9 cellular contexts compared by ENCODE assay signal in genomic region chr11:8329336-8329735, GRCh38.
DNase-seq lines count a peak whose midpoint lies in the region; ATAC-seq and TF ChIP-seq lines count a peak whose summit lies in the region.
"Had no signal": no experiment of that assay in that cellular context is flagged by ENCODE, and none has a peak within 500 bp of the region (broad histone marks: within the 10 kb centered on the region; RNA-seq: fewer than 3 reads in every experiment).

No MANE protein-coding gene starts in this region.

- in situ Hi-C loops in gastrocnemius medialis (cut with MboI; ENCODE audit: low sequenced_read_pairs in 4 of 4): loop anchor here in 1 of 4 donors (25.0 kb wide), 1 partner anchor 233 kb away; no protein-coding TSS in a partner anchor

- TF ChIP-seq POLR2A in gastrocnemius medialis (IDR thresholded peaks at IDR 0.05): no peak

- H3K27me3 ChIP-seq in endodermal cell (ENCODE audit: control insufficient read depth, insufficient read depth, low read length, poor library complexity, severe bottlenecking) (no peaks in the 10 kb centered on the region), gastrocnemius medialis (no peaks in the 10 kb centered on the region)

- H3K9me3 Mint-ChIP-seq in endodermal cell: no peaks in the 10 kb centered on the region
- H3K9me3 Mint-ChIP-seq: activated T-helper 17 cell treated with anti-CD3 and anti-CD28 coated beads, Interleukin-2, amount 50 U/mL, for 72 hours; CD4-positive, alpha-beta memory T cell had no signal

- no peaks in the 10 kb centered on the region for H3K4me1 ChIP-seq in endodermal cell (ENCODE audit: control insufficient read depth, insufficient read depth, low read length)
- peaks cover 4 to 5% of the 10 kb centered on the region in 2 donors for H3K4me1 ChIP-seq in gastrocnemius medialis

- DNase-seq in GM12865 (ENCODE audit: low read depth): no peak
- peak; percentile 54 for DNase-seq in NCI-H1105 treated with DMSO at 0.1 percent for 48 hours (lab: John Stamatoyannopoulos, UW)
- no peak for DNase-seq in endodermal cell
- no peak for DNase-seq in gastrocnemius medialis
- no peak for DNase-seq in iPS-NIHi11 (ENCODE audit: low spot score)
- DNase-seq in cerebellum (ENCODE audit: low spot score): no peak

- intact Hi-C loops in gastrocnemius medialis (cut with DNase I; ENCODE audit: low total_unique reads): no loop called here

- no peak overlapping the region for H3K9ac ChIP-seq in endodermal cell (ENCODE audit: extremely low read depth, low read length, poor library complexity, severe bottlenecking)

- no peaks in the 10 kb centered on the region for H3K36me3 Mint-ChIP-seq in endodermal cell (ENCODE audit: low read depth)
- H3K36me3 Mint-ChIP-seq: CD4-positive, alpha-beta memory T cell had no signal

- peak overlapping the region; percentile 44 for H3K27ac Mint-ChIP-seq in endodermal cell
- H3K27ac Mint-ChIP-seq: activated T-helper 17 cell treated with anti-CD3 and anti-CD28 coated beads, Interleukin-2, amount 50 U/mL, for 72 hours; CD4-positive, alpha-beta memory T cell had no signal

- H3K4me3 ChIP-seq in GM12865 (ENCODE audit: low read depth, low read length) (peak overlapping the region; percentile 8), endodermal cell (ENCODE audit: low read length) (no peak overlapping the region), gastrocnemius medialis (peak overlapping the region in 3 of 4 donors; percentile 7 to 19 (median 15))

- ATAC-seq in gastrocnemius medialis: no peak
- ATAC-seq in GM21528 (IDR thresholded peaks at IDR 0.05; ENCODE audit: low FRiP score, unreplicated experiment): no peak

- peaks cover 11% of the 10 kb centered on the region for H3K27me3 Mint-ChIP-seq in endodermal cell (ENCODE audit: insufficient read depth)

- 82 to 100% methylated on average over 1 to 5 of the region's 6 CpGs for WGBS in endodermal cell (ENCODE audit: insufficient coverage in 1 of 2, insufficient read length in 1 of 2), 2 experiments

- TF ChIP-seq CTCF in GM12865 (IDR thresholded peaks at IDR 0.05; ENCODE audit: insufficient read depth, low read depth, low read length, missing control alignments) (no peak), endodermal cell (conservative IDR thresholded peaks at IDR 0.05) (no peak), gastrocnemius medialis (IDR thresholded peaks at IDR 0.05 in 4 of 5, conservative IDR thresholded peaks at IDR 0.05 in 1 of 5) (no peak)

- H3K9me3 ChIP-seq in endodermal cell (ENCODE audit: control insufficient read depth, low read length): no peaks in the 10 kb centered on the region
- H3K9me3 ChIP-seq in gastrocnemius medialis: no peaks in the 10 kb centered on the region

- H3K4me3 Mint-ChIP-seq in endodermal cell: no peak overlapping the region
- H3K4me3 Mint-ChIP-seq: activated T-helper 17 cell treated with anti-CD3 and anti-CD28 coated beads, Interleukin-2, amount 50 U/mL, for 72 hours; CD4-positive, alpha-beta memory T cell had no signal

- peaks cover 28% of the 10 kb centered on the region for H3K4me1 Mint-ChIP-seq in endodermal cell
- H3K4me1 Mint-ChIP-seq: CD4-positive, alpha-beta memory T cell had no signal

- H3K36me3 ChIP-seq in endodermal cell (ENCODE audit: control insufficient read depth, insufficient read depth, low read length) (no peaks in the 10 kb centered on the region), gastrocnemius medialis (no peaks in the 10 kb centered on the region)

- H3K27ac ChIP-seq in endodermal cell (ENCODE audit: low read depth, low read length): no peak overlapping the region
- H3K27ac ChIP-seq in gastrocnemius medialis: no peak overlapping the region
